9 cellular contexts compared by ENCODE assay signal in the genomic region with DNA sequence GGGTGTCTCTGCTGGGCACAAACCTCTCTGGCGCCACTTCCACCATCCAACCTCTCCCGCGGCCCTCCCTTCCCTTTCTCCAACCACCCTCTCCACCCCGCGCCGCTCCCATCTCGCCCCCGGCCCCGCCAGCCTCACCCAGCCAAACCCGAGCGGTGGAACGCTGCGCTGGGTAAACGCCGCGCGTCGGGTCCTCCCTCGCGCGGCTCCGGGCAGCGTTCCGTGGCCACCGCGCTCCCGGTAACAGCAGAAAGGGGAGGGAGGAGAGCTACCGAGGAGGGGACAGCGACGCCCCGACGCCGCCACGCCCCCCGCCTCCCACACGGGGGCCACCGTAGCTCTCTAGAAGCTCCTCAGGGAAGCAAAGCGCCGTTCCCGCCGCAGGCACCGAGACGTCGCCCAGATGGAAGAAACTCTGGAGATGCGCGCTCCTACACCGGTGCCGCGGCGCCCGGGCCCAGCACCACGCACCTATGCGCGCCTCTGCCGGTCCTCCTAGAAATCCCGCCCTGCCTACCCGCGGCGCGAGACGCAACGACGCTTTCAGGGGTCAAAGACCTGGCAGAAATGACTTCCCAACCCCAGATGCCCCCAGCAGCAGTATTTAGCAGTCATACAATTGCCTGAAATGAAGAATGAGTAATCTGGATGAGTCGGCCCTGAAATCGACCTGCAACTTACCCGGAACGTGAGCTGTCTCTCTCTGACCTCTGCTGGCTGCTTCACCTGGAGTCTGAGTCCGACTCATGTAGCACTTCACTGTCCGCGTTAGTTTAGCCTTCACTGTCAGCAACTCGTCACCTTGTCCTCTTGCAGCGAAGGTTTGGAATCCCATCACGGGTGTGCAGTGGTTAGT. TPM values are rescaled to one million over a fixed set of nuclear protein-coding genes. Genes with fewer than 3 reads are reported as not detected.
DNase-seq lines count a peak whose midpoint lies in the region; ATAC-seq and TF ChIP-seq lines count a peak whose summit lies in the region.
"Had no signal": no experiment of that assay in that cellular context is flagged by ENCODE, and none has a peak within 500 bp of the region (broad histone marks: within the 10 kb centered on the region; RNA-seq: fewer than 3 reads in every experiment).

A gene with protein sequence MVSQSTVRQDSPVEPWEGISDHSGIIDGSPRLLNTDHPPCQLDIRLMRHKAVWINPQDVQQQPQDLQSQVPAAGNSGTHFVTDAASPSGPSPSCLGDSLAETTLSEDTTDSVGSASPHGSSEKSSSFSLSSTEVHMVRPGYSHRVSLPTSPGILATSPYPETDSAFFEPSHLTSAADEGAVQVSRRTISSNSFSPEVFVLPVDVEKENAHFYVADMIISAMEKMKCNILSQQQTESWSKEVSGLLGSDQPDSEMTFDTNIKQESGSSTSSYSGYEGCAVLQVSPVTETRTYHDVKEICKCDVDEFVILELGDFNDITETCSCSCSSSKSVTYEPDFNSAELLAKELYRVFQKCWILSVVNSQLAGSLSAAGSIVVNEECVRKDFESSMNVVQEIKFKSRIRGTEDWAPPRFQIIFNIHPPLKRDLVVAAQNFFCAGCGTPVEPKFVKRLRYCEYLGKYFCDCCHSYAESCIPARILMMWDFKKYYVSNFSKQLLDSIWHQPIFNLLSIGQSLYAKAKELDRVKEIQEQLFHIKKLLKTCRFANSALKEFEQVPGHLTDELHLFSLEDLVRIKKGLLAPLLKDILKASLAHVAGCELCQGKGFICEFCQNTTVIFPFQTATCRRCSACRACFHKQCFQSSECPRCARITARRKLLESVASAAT (minus strand): TSS at position 257 of the 856 bp plus-strand sequence. CDS start 14,777 bp downstream, outside the sequence.

- peaks cover 12% of the 10 kb centered on the region for H3K4me1 ChIP-seq in CD4-positive, CD25-positive, alpha-beta regulatory T cell (ENCODE audit: control insufficient read depth, insufficient read depth, low read length, poor library complexity, severe bottlenecking)
- no peaks in the 10 kb centered on the region for H3K4me1 ChIP-seq in cardiac muscle cell (ENCODE audit: low read depth)

- TF ChIP-seq POLR2A in NB4 (IDR thresholded peaks at IDR 0.05; ENCODE audit: extremely low read depth, insufficient read length) = no peak

- H3K4me3 Mint-ChIP-seq in CD4-positive, CD25-positive, alpha-beta regulatory T cell = peak within 1 kb of the TSS in 3 of 4 donors; percentile 78 to 81 (median 80)

- H3K27me3 Mint-ChIP-seq in CD4-positive, CD25-positive, alpha-beta regulatory T cell = peaks cover 54% of the 10 kb centered on the region

- ATAC-seq in CD4-positive, CD25-positive, alpha-beta regulatory T cell (ENCODE audit: low read depth in 2 of 2) = peak; percentile 13 to 45
- ATAC-seq in GM19397 (IDR thresholded peaks at IDR 0.05; ENCODE audit: unreplicated experiment) = peak; percentile 24

- peak in 2 of 3 donors; percentile 1 to 24 for DNase-seq in CD4-positive, CD25-positive, alpha-beta regulatory T cell
- peak; percentile 69 for DNase-seq in NB4 (ENCODE audit: low read depth)
- peak; percentile 3 for DNase-seq in activated T-helper 9 cell treated with anti-CD3 and anti-CD28 coated beads, Interleukin-2, amount 50 U/mL, for 16 hours (ENCODE audit: low read depth)
- peak in 1 of 2 donors; percentile 70 for DNase-seq in cardiac muscle cell (ENCODE audit: low read depth in 1 of 2, low spot score in 1 of 2)
- peak; percentile 31 for DNase-seq in pons (ENCODE audit: low spot score)
- no peak for DNase-seq in NCI-H226
- no peak for DNase-seq in dermis blood vessel endothelial cell

- no peak within 1 kb of the TSS for H3K27ac Mint-ChIP-seq in CD4-positive, CD25-positive, alpha-beta regulatory T cell

- H3K27ac ChIP-seq in CD4-positive, CD25-positive, alpha-beta regulatory T cell (ENCODE audit: insufficient read depth, low read length, poor library complexity, severe bottlenecking) = no peak within 1 kb of the TSS
- H3K27ac ChIP-seq in cardiac muscle cell = no peak within 1 kb of the TSS

- H3K36me3 ChIP-seq in CD4-positive, CD25-positive, alpha-beta regulatory T cell (ENCODE audit: control insufficient read depth, insufficient read depth, low read length) = no peaks in the 10 kb centered on the region
- H3K36me3 ChIP-seq in cardiac muscle cell = no peaks in the 10 kb centered on the region

- H3K9me3 Mint-ChIP-seq in CD4-positive, CD25-positive, alpha-beta regulatory T cell = peaks cover 0 to 3% (median 0%) of the 10 kb centered on the region in 7 donors

- no peaks in the 10 kb centered on the region for H3K9me3 ChIP-seq in CD4-positive, CD25-positive, alpha-beta regulatory T cell (ENCODE audit: control insufficient read depth in 2 of 2, low read length in 2 of 2)
- H3K9me3 ChIP-seq in cardiac muscle cell (ENCODE audit: low read depth) = no peaks in the 10 kb centered on the region

- H3K4me3 ChIP-seq in CD4-positive, CD25-positive, alpha-beta regulatory T cell (ENCODE audit: low read depth, low read length) = no peak within 1 kb of the TSS
- peak within 1 kb of the TSS; percentile 54 for H3K4me3 ChIP-seq in NB4 (ENCODE audit: low read depth, low read length)
- H3K4me3 ChIP-seq in cardiac muscle cell = peak within 1 kb of the TSS; percentile 55

- peaks cover 22% of the 10 kb centered on the region for H3K27me3 ChIP-seq in CD4-positive, CD25-positive, alpha-beta regulatory T cell (ENCODE audit: control insufficient read depth, insufficient read depth, low read length)
- H3K27me3 ChIP-seq in cardiac muscle cell = peaks cover 50% of the 10 kb centered on the region

- no peaks in the 10 kb centered on the region for H3K36me3 Mint-ChIP-seq in CD4-positive, CD25-positive, alpha-beta regulatory T cell

- peaks cover 0 to 18% (median 6%) of the 10 kb centered on the region in 4 donors for H3K4me1 Mint-ChIP-seq in CD4-positive, CD25-positive, alpha-beta regulatory T cell

- TF ChIP-seq CTCF in NB4 (IDR thresholded peaks at IDR 0.05; ENCODE audit: low read depth, low read length) = no peak
- TF ChIP-seq CTCF in cardiac muscle cell (IDR thresholded peaks at IDR 0.05; ENCODE audit: low read depth, low read length) = no peak

RNA-seq across cellular contexts. Expression of the gene that starts here (rescaled TPM):
- not detected for total RNA-seq in CD4-positive, CD25-positive, alpha-beta regulatory T cell
- under 1 TPM; 0.05 to 0.38 (median 0.14) TPM for polyA plus RNA-seq in CD4-positive, CD25-positive, alpha-beta regulatory T cell
- total RNA-seq in cardiac muscle cell = 1.1 and 1.5 TPM in 2 replicates
- 0.67 and 0.74 TPM in 2 replicates for polyA plus RNA-seq in cardiac muscle cell
- under 0.01 and 0.05 TPM in 2 replicates for total RNA-seq in dermis blood vessel endothelial cell
- total RNA-seq: RPMI7951 had no signal

Comparison
In these comparisons a context has a peak if more than half of its experiments do, and no peak if none do; other contexts are left out.
1. Peak in DNase-seq and ATAC-seq in CD4-positive, CD25-positive, alpha-beta regulatory T cell; RNA of the gene not detected or under 1 TPM.
2. DNase-seq: peak in NB4 (single experiment), activated T-helper 9 cell treated with anti-CD3 and anti-CD28 coated beads, Interleukin-2, amount 50 U/mL, for 16 hours (single experiment) and pons (single experiment); none in NCI-H226 (single experiment) and dermis blood vessel endothelial cell (single experiment).